ENCODE assay signal across 8 cellular contexts in genomic region chr5:96885518-96886338, GRCh38. TPM values are rescaled to one million over a fixed set of nuclear protein-coding genes. Genes with fewer than 3 reads are reported as not detected.
A peak's percentile ranks its signal among the peaks of the same experiment; 100 is the strongest.
DNase-seq lines count a peak whose midpoint lies in the region; ATAC-seq and TF ChIP-seq lines count a peak whose summit lies in the region.

No MANE protein-coding gene starts in this region.

- peak; percentile 77 for ATAC-seq in HG03108 (IDR thresholded peaks at IDR 0.05; ENCODE audit: unreplicated experiment)
- peak; percentile 85 for ATAC-seq in activated B cell treated with CpG ODN at 0.5 μM for 24 hours (ENCODE audit: low read depth)

- peaks cover 58% of the 10 kb centered on the region for H3K4me1 Mint-ChIP-seq in activated B cell treated with CpG ODN at 0.5 μM for 24 hours

- peak; percentile 23 for DNase-seq in stimulated activated CD4-positive, alpha-beta T cell treated with anti-CD3 and anti-CD28 coated beads, Interleukin-2, amount 100 ng/mL, for 4 hours (ENCODE audit: low read depth)
- DNase-seq in stimulated activated CD4-positive, alpha-beta T cell treated with anti-CD3 and anti-CD28 coated beads, Interleukin-4, amount 100 ng/mL, for 1 hour: no peak
- no peak for DNase-seq in activated B cell treated with CpG ODN at 0.5 μM for 24 hours
- peak in 4 of 6 experiments; percentile 18 to 75 (median 61) for DNase-seq in stimulated activated naive CD4-positive, alpha-beta T cell (lab: John Stamatoyannopoulos, UW)
- no peak for DNase-seq in iPS-NIHi11 (ENCODE audit: low spot score)
- no peak for DNase-seq in HUDEP-2 (lab: John Stamatoyannopoulos, UW; ENCODE audit: unreplicated experiment in 76 of 76)
- DNase-seq in cerebellum (ENCODE audit: low spot score): no peak

- intact Hi-C loops in activated B cell treated with CpG ODN at 0.5 μM for 24 hours (cut with micrococcal nuclease): loop anchor here (1.0 kb wide), 2 partner anchors 9 to 11 kb away; partner anchors contain the start of gene ERAP2

- POLR2A ChIA-PET in activated B cell treated with CpG ODN at 0.5 μM for 24 hours (lab: Charles Lee): interaction anchor here (1.0 to 1.9 kb wide), 8 partner anchors 9 to 78 kb away, joined by 4 to 18 read pairs (median 7); partner anchors contain the start of genes ERAP1, ERAP2 and LNPEP

- H3K36me3 Mint-ChIP-seq in activated B cell treated with CpG ODN at 0.5 μM for 24 hours (ENCODE audit: low read depth): peaks cover 79% of the 10 kb centered on the region

- CTCF ChIA-PET in activated B cell treated with CpG ODN at 0.5 μM for 24 hours (lab: Charles Lee): interaction anchor here (0.7 to 2.3 kb wide), 5 partner anchors 9 to 112 kb away, joined by 3 to 19 read pairs (median 4); partner anchors contain the start of gene ERAP2

- no peak for TF ChIP-seq CTCF in activated B cell treated with CpG ODN at 0.5 μM for 24 hours (IDR thresholded peaks at IDR 0.05)

- H3K4me3 Mint-ChIP-seq in activated B cell treated with CpG ODN at 0.5 μM for 24 hours: peak overlapping the region; percentile 67

- peak overlapping the region; percentile 91 for H3K27ac Mint-ChIP-seq in activated B cell treated with CpG ODN at 0.5 μM for 24 hours

- H3K9me3 Mint-ChIP-seq in activated B cell treated with CpG ODN at 0.5 μM for 24 hours: no peaks in the 10 kb centered on the region

- no peaks in the 10 kb centered on the region for H3K27me3 Mint-ChIP-seq in activated B cell treated with CpG ODN at 0.5 μM for 24 hours

RNA-seq across cellular contexts. Expression of gene ERAP2, which starts 9.4 kb away (rescaled TPM):
- total RNA-seq in activated B cell treated with CpG ODN at 0.5 μM for 24 hours (63.1 and 80.9 TPM in 2 replicates), cerebellum (3.8 TPM)

RNA-seq across cellular contexts. Expression of gene LNPEP, which starts 50.2 kb away (rescaled TPM):
- 88.8 and 96.5 TPM in 2 replicates for total RNA-seq in activated B cell treated with CpG ODN at 0.5 μM for 24 hours
- total RNA-seq in cerebellum: 47.7 TPM

Comparison
In these comparisons a context has a peak if more than half of its experiments do, and no peak if none do; other contexts are left out.
1. DNase-seq: peak in stimulated activated CD4-positive, alpha-beta T cell treated with anti-CD3 and anti-CD28 coated beads, Interleukin-2, amount 100 ng/mL, for 4 hours (single experiment) and stimulated activated naive CD4-positive, alpha-beta T cell (4 of 6); none in stimulated activated CD4-positive, alpha-beta T cell treated with anti-CD3 and anti-CD28 coated beads, Interleukin-4, amount 100 ng/mL, for 1 hour (single experiment), activated B cell treated with CpG ODN at 0.5 μM for 24 hours (single experiment), iPS-NIHi11 (single experiment), HUDEP-2 (0 of 76) and cerebellum (single experiment).
2. RNA of gene ERAP2, which starts 9.4 kb away (total RNA-seq): 63.1 to 80.9 TPM in activated B cell treated with CpG ODN at 0.5 μM for 24 hours; 3.8 TPM in cerebellum (single experiment); every median in the first group is over 10 times any median in the second.